ENCODE assay signal across 2 cellular contexts in genomic region chr9:113650207-113651131, GRCh38.
TF ChIP-seq lines count a peak whose summit lies in the region.

No MANE protein-coding gene starts in this region.

TF ChIP-seq in WTC11, 78 proteins besides CTCF, POLR2A, EP300 and RAD21 (continued from another document):
- TF ChIP-seq, protein P1, sequence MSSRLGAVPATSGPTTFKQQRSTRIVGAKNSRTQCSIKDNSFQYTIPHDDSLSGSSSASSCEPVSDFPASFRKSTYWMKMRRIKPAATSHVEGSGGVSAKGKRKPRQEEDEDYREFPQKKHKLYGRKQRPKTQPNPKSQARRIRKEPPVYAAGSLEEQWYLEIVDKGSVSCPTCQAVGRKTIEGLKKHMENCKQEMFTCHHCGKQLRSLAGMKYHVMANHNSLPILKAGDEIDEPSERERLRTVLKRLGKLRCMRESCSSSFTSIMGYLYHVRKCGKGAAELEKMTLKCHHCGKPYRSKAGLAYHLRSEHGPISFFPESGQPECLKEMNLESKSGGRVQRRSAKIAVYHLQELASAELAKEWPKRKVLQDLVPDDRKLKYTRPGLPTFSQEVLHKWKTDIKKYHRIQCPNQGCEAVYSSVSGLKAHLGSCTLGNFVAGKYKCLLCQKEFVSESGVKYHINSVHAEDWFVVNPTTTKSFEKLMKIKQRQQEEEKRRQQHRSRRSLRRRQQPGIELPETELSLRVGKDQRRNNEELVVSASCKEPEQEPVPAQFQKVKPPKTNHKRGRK (CRISPR knock-in tag; IDR thresholded peaks at IDR 0.05; ENCODE audit: borderline replicate concordance), result no peak
- TF ChIP-seq ARID4B (CRISPR knock-in tag; IDR thresholded peaks at IDR 0.05; ENCODE audit: borderline replicate concordance), result no peak
- no peak for TF ChIP-seq TCF7 (CRISPR knock-in tag; IDR thresholded peaks at IDR 0.05; ENCODE audit: low read depth)
- TF ChIP-seq MAX (CRISPR knock-in tag; IDR thresholded peaks at IDR 0.05), result peak; percentile 44; the same call in 1 of the 2 replicates
- TF ChIP-seq SP1 (CRISPR knock-in tag; conservative IDR thresholded peaks at IDR 0.05), result 0 out of 2 replicates have a peak, but pooled peaks have one; percentile 17
- no peak for TF ChIP-seq CREM (CRISPR knock-in tag; IDR thresholded peaks at IDR 0.05)
- no peak for TF ChIP-seq NFATC4 (CRISPR knock-in tag; IDR thresholded peaks at IDR 0.05)
- TF ChIP-seq GABPB1 (CRISPR knock-in tag; IDR thresholded peaks at IDR 0.05), result peak; percentile 87
- TF ChIP-seq ZNF121 (CRISPR knock-in tag; IDR thresholded peaks at IDR 0.05), result no peak
- TF ChIP-seq ZNF263 (CRISPR knock-in tag; IDR thresholded peaks at IDR 0.05; ENCODE audit: low read depth), result no peak
- TF ChIP-seq HMGA2 (CRISPR knock-in tag; IDR thresholded peaks at IDR 0.05), result no peak
- TF ChIP-seq PREB (CRISPR knock-in tag; IDR thresholded peaks at IDR 0.05; ENCODE audit: borderline replicate concordance), result no peak
- no peak for TF ChIP-seq ZMAT4 (CRISPR knock-in tag; IDR thresholded peaks at IDR 0.05)
- TF ChIP-seq CREB1 (CRISPR knock-in tag; IDR thresholded peaks at IDR 0.05), result no peak
- TF ChIP-seq ZNF671 (CRISPR knock-in tag; IDR thresholded peaks at IDR 0.05), result no peak
- 0 out of 2 replicates have a peak, but pooled peaks have one; percentile 24 for TF ChIP-seq FOXP1 (CRISPR knock-in tag; IDR thresholded peaks at IDR 0.05; ENCODE audit: borderline replicate concordance)
- TF ChIP-seq JUN (CRISPR knock-in tag; IDR thresholded peaks at IDR 0.05), result no peak
- TF ChIP-seq MYBL2 (CRISPR knock-in tag; IDR thresholded peaks at IDR 0.05), result no peak
- TF ChIP-seq, protein P2, sequence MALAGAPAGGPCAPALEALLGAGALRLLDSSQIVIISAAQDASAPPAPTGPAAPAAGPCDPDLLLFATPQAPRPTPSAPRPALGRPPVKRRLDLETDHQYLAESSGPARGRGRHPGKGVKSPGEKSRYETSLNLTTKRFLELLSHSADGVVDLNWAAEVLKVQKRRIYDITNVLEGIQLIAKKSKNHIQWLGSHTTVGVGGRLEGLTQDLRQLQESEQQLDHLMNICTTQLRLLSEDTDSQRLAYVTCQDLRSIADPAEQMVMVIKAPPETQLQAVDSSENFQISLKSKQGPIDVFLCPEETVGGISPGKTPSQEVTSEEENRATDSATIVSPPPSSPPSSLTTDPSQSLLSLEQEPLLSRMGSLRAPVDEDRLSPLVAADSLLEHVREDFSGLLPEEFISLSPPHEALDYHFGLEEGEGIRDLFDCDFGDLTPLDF (CRISPR knock-in tag; IDR thresholded peaks at IDR 0.05), result no peak
TF ChIP-seq in WTC11: peak in this region for 5.

TF ChIP-seq in HepG2, 621 proteins besides CTCF, POLR2A, EP300 and RAD21 (continued from another document and continues in another):
- TF ChIP-seq, protein P3, sequence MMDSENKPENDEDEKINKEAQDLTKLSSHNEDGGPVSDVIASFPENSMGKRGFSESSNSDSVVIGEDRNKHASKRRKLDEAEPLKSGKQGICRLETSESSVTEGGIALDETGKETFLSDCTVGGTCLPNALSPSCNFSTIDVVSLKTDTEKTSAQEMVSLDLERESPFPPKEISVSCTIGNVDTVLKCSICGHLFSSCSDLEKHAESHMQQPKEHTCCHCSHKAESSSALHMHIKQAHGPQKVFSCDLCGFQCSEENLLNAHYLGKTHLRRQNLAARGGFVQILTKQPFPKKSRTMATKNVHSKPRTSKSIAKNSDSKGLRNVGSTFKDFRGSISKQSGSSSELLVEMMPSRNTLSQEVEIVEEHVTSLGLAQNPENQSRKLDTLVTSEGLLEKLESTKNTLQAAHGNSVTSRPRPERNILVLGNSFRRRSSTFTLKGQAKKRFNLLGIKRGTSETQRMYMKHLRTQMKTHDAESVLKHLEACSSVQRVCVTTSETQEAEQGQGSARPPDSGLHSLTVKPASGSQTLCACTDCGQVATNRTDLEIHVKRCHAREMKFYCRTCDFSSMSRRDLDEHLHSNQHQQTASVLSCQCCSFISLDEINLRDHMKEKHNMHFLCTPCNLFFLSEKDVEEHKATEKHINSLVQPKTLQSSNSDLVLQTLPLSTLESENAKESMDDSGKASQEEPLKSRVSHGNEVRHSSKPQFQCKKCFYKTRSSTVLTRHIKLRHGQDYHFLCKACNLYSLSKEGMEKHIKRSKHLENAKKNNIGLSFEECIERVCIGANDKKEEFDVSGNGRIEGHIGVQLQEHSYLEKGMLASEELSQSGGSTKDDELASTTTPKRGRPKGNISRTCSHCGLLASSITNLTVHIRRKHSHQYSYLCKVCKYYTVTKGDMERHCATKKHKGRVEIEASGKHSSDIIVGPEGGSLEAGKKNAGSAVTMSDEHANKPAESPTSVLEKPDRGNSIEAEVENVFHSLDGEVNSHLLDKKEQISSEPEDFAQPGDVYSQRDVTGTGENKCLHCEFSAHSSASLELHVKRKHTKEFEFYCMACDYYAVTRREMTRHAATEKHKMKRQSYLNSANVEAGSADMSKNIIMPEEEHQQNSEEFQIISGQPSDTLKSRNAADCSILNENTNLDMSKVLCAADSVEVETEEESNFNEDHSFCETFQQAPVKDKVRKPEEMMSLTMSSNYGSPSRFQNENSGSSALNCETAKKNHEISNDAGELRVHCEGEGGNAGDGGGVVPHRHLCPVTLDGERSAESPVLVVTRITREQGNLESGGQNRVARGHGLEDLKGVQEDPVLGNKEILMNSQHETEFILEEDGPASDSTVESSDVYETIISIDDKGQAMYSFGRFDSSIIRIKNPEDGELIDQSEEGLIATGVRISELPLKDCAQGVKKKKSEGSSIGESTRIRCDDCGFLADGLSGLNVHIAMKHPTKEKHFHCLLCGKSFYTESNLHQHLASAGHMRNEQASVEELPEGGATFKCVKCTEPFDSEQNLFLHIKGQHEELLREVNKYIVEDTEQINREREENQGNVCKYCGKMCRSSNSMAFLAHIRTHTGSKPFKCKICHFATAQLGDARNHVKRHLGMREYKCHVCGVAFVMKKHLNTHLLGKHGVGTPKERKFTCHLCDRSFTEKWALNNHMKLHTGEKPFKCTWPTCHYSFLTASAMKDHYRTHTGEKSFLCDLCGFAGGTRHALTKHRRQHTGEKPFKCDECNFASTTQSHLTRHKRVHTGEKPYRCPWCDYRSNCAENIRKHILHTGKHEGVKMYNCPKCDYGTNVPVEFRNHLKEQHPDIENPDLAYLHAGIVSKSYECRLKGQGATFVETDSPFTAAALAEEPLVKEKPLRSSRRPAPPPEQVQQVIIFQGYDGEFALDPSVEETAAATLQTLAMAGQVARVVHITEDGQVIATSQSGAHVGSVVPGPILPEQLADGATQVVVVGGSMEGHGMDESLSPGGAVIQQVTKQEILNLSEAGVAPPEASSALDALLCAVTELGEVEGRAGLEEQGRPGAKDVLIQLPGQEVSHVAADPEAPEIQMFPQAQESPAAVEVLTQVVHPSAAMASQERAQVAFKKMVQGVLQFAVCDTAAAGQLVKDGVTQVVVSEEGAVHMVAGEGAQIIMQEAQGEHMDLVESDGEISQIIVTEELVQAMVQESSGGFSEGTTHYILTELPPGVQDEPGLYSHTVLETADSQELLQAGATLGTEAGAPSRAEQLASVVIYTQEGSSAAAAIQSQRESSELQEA (CRISPR knock-in tag; IDR thresholded peaks at IDR 0.05; ENCODE audit: not compliant biosample characterization), result peak; percentile 65
- TF ChIP-seq ZNF749 (CRISPR knock-in tag; IDR thresholded peaks at IDR 0.05; ENCODE audit: borderline replicate concordance) (no peak; the same call in 1 of the 2 replicates), DMTF1 (CRISPR knock-in tag; IDR thresholded peaks at IDR 0.05) (no peak), AGO2 (optimal IDR thresholded peaks at IDR 0.05; ENCODE audit: low read depth, low read length) (no peak), CEBPB (IDR thresholded peaks at IDR 0.05; ENCODE audit: borderline replicate concordance, low read depth, low read length) (peak; percentile 82), TRIM24 (CRISPR knock-in tag; IDR thresholded peaks at IDR 0.05) (peak; percentile 20; the same call in 1 of the 2 replicates), ASH2L (IDR thresholded peaks at IDR 0.05; ENCODE audit: insufficient read length, low read depth, low read length) (peak; percentile 80), EZH2 (conservative IDR thresholded peaks at IDR 0.05; ENCODE audit: low read depth, low read length) (no peak), ATF7 (IDR thresholded peaks at IDR 0.05) (no peak), ATF7 (CRISPR knock-in tag; IDR thresholded peaks at IDR 0.05) (peak; percentile 91), ZNF33B (CRISPR knock-in tag; IDR thresholded peaks at IDR 0.05) (no peak), NRL (CRISPR knock-in tag; IDR thresholded peaks at IDR 0.05; ENCODE audit: borderline replicate concordance) (peak; percentile 52; the same call in 1 of the 2 replicates), ZSCAN9 (CRISPR knock-in tag; IDR thresholded peaks at IDR 0.05; ENCODE audit: borderline replicate concordance) (peak; percentile 54; the same call in 1 of the 2 replicates), ZNF766 (CRISPR knock-in tag; IDR thresholded peaks at IDR 0.05; ENCODE audit: borderline replicate concordance) (no peak), PRMT3 (CRISPR knock-in tag; IDR thresholded peaks at IDR 0.05; ENCODE audit: borderline replicate concordance, low read depth) (no peak), TOPORS (CRISPR knock-in tag; IDR thresholded peaks at IDR 0.05) (no peak), ZNF331 (CRISPR knock-in tag; IDR thresholded peaks at IDR 0.05) (peak; percentile 75), RAD51 (IDR thresholded peaks at IDR 0.05; ENCODE audit: borderline replicate concordance) (no peak), ZNF460 (CRISPR knock-in tag; IDR thresholded peaks at IDR 0.05; ENCODE audit: borderline replicate concordance) (peak; percentile 29; the same call in 1 of the 2 replicates), STAT6 (CRISPR knock-in tag; IDR thresholded peaks at IDR 0.05; ENCODE audit: borderline replicate concordance) (no peak), ZFAT (CRISPR knock-in tag; conservative IDR thresholded peaks at IDR 0.05) (no peak)
- TF ChIP-seq, protein P4, sequence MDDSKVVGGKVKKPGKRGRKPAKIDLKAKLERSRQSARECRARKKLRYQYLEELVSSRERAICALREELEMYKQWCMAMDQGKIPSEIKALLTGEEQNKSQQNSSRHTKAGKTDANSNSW (CRISPR knock-in tag; IDR thresholded peaks at IDR 0.05; ENCODE audit: borderline replicate concordance), result no peak
- TF ChIP-seq, protein P5, sequence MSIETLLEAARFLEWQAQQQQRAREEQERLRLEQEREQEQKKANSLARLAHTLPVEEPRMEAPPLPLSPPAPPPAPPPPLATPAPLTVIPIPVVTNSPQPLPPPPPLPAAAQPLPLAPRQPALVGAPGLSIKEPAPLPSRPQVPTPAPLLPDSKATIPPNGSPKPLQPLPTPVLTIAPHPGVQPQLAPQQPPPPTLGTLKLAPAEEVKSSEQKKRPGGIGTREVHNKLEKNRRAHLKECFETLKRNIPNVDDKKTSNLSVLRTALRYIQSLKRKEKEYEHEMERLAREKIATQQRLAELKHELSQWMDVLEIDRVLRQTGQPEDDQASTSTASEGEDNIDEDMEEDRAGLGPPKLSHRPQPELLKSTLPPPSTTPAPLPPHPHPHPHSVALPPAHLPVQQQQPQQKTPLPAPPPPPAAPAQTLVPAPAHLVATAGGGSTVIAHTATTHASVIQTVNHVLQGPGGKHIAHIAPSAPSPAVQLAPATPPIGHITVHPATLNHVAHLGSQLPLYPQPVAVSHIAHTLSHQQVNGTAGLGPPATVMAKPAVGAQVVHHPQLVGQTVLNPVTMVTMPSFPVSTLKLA (IDR thresholded peaks at IDR 0.05), result peak; percentile 61
- TF ChIP-seq, protein P6, sequence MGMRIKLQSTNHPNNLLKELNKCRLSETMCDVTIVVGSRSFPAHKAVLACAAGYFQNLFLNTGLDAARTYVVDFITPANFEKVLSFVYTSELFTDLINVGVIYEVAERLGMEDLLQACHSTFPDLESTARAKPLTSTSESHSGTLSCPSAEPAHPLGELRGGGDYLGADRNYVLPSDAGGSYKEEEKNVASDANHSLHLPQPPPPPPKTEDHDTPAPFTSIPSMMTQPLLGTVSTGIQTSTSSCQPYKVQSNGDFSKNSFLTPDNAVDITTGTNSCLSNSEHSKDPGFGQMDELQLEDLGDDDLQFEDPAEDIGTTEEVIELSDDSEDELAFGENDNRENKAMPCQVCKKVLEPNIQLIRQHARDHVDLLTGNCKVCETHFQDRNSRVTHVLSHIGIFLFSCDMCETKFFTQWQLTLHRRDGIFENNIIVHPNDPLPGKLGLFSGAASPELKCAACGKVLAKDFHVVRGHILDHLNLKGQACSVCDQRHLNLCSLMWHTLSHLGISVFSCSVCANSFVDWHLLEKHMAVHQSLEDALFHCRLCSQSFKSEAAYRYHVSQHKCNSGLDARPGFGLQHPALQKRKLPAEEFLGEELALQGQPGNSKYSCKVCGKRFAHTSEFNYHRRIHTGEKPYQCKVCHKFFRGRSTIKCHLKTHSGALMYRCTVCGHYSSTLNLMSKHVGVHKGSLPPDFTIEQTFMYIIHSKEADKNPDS (CRISPR knock-in tag; IDR thresholded peaks at IDR 0.05), result peak; percentile 81; the same call in 1 of the 2 replicates
- TF ChIP-seq, protein P7, sequence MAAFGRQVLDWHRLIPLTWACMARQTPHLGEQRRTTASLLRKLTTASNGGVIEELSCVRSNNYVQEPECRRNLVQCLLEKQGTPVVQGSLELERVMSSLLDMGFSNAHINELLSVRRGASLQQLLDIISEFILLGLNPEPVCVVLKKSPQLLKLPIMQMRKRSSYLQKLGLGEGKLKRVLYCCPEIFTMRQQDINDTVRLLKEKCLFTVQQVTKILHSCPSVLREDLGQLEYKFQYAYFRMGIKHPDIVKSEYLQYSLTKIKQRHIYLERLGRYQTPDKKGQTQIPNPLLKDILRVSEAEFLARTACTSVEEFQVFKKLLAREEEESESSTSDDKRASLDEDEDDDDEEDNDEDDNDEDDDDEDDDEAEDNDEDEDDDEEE (CRISPR knock-in tag; IDR thresholded peaks at IDR 0.05), result no peak
